ENCODE assay signal across 26 cellular contexts in genomic region chr9:136946228-136946892, GRCh38. TPM values are rescaled to one million over a fixed set of nuclear protein-coding genes. Genes with fewer than 3 reads are reported as not detected.
DNase-seq lines count a peak whose midpoint lies in the region; ATAC-seq and TF ChIP-seq lines count a peak whose summit lies in the region.
"Had no signal": no experiment of that assay in that cellular context is flagged by ENCODE, and none has a peak within 500 bp of the region (broad histone marks: within the 10 kb centered on the region; RNA-seq: fewer than 3 reads in every experiment).

No MANE protein-coding gene starts in this region.

- H3K4me1 Mint-ChIP-seq in activated T-cell treated with anti-CD3 and anti-CD28 coated beads, Interleukin-2, amount 50 U/mL, for 72 hours (ENCODE audit: low read depth), result peaks cover 24% of the 10 kb centered on the region

- TF ChIP-seq EP300 in tibial nerve (IDR thresholded peaks at IDR 0.05), result no peak

- H3K27me3 ChIP-seq in left ventricle myocardium inferior (ENCODE audit: low read depth) (no peaks in the 10 kb centered on the region), right lobe of liver (no peaks in the 10 kb centered on the region), tibial nerve (no peaks in the 10 kb centered on the region)
- H3K27me3 ChIP-seq: heart left ventricle, transverse colon had no signal

- H3K4me3 ChIP-seq in left ventricle myocardium inferior (no peak overlapping the region), right lobe of liver (peak overlapping the region; percentile 58 to 94 (median 75)), tibial nerve (no peak overlapping the region)
- H3K4me3 ChIP-seq: heart left ventricle, transverse colon had no signal

- H3K27ac Mint-ChIP-seq in activated T-cell treated with anti-CD3 and anti-CD28 coated beads, Interleukin-2, amount 50 U/mL, for 72 hours, result no peak overlapping the region
- H3K27ac Mint-ChIP-seq: activated naive CD4-positive, alpha-beta T cell treated with anti-CD3 and anti-CD28 coated beads for 36 hours; stimulated activated naive B cell treated with anti-CD40 and anti-IgM and Interleukin-4, amounts not matched to agents 10 μg/mL and 1 μg/mL and 100 μg/mL, for 72 hours; T-helper 1 cell treated with Interleukin-12 subunit alpha and Interleukin-12 subunit beta and Interleukin-4 antibody, amounts not matched to agents 30 μg/mL and 1 μg/mL, for 36 hours had no signal

- ATAC-seq in left cardiac atrium, result no peak
- no peak for ATAC-seq in right lobe of liver
- no peak for ATAC-seq in activated T-cell treated with anti-CD3 and anti-CD28 coated beads, Interleukin-2, amount 50 U/mL, for 72 hours (replicated peaks in 1 of 2)
- ATAC-seq: HCT116; heart left ventricle; natural killer cell treated with Interleukin-12 subunit alpha and Interleukin-12 subunit beta and Interleukin-15 and Interleukin-18, amount 100 ng/mL, for 72 hours; stimulated activated naive B cell treated with anti-CD40 and anti-IgM and Interleukin-4, amounts not matched to agents 10 μg/mL and 1 μg/mL and 100 μg/mL, for 72 hours had no signal

- H3K4me1 ChIP-seq in left ventricle myocardium inferior, result peaks cover 75% of the 10 kb centered on the region
- peaks cover 0 to 35% (median 15%) of the 10 kb centered on the region in 4 donors for H3K4me1 ChIP-seq in right lobe of liver
- H3K4me1 ChIP-seq in tibial nerve, result peaks cover 0 to 86% (median 44%) of the 10 kb centered on the region in 4 donors

- no peaks in the 10 kb centered on the region for H3K9me3 Mint-ChIP-seq in activated T-cell treated with anti-CD3 and anti-CD28 coated beads, Interleukin-2, amount 50 U/mL, for 72 hours
- H3K9me3 Mint-ChIP-seq: activated naive CD4-positive, alpha-beta T cell treated with anti-CD3 and anti-CD28 coated beads for 36 hours; natural killer cell treated with Interleukin-12 subunit alpha and Interleukin-12 subunit beta and Interleukin-15 and Interleukin-18, amount 100 ng/mL, for 72 hours; stimulated activated naive B cell treated with anti-CD40 and anti-IgM and Interleukin-4, amounts not matched to agents 10 μg/mL and 1 μg/mL and 100 μg/mL, for 72 hours; T-helper 1 cell treated with Interleukin-12 subunit alpha and Interleukin-12 subunit beta and Interleukin-4 antibody, amounts not matched to agents 30 μg/mL and 1 μg/mL, for 36 hours had no signal

- peak; percentile 40 for DNase-seq in left cardiac atrium
- DNase-seq in left ventricle myocardium inferior, result no peak
- peak in 2 of 3 donors; percentile 34 to 62 for DNase-seq in right lobe of liver
- DNase-seq in tibial nerve (ENCODE audit: low spot score in 2 of 2), result no peak
- no peak for DNase-seq in activated T-cell treated with anti-CD3 and anti-CD28 coated beads, Interleukin-2, amount 50 U/mL, for 72 hours
- DNase-seq in cerebellum (ENCODE audit: low spot score), result no peak
- DNase-seq: activated CD4-positive, alpha-beta T cell treated with anti-CD3 and anti-CD28 coated beads for 4 hours; activated naive CD4-positive, alpha-beta T cell treated with anti-CD3 and anti-CD28 coated beads for 36 hours; activated T-cell treated with anti-CD3 and anti-CD28 coated beads, Interleukin-2, amount 50 U/mL, for 48 hours; AML-193; central memory CD4-positive, alpha-beta T cell; DMS79 treated with DMSO at 0.1 percent for 48 hours; MM.1S; NCI-H1436 treated with DMSO at 0.1 percent for 48 hours; NCI-H510A; NK-92 treated with Interleukin-12 subunit alpha and Interleukin-12 subunit beta, amount 100 ng/mL, for 24 hours; stimulated activated CD4-positive, alpha-beta T cell treated with anti-CD3 and anti-CD28 coated beads, Interleukin-1b, Interleukin-23, amount 100 ng/mL, for 48 hours; stimulated activated naive B cell treated with anti-CD40 and anti-IgM and Interleukin-4, amounts not matched to agents 10 μg/mL and 1 μg/mL and 100 μg/mL, for 72 hours; transverse colon had no signal

- intact Hi-C loops in left cardiac atrium (cut with DNase I) (loop anchor here (5.0 to 10.0 kb wide), 2 partner anchors 48 to 86 kb away; partner anchors contain the start of genes CLIC3 (in 1 of the 2), FUT7 (in 1 of the 2) and PAXX (in 1 of the 2)), left ventricle myocardium inferior (cut with micrococcal nuclease) (no loop called here), right lobe of liver (cut with DNase I) (loop anchor here in 1 of 2 donors (10.0 kb wide), 2 partner anchors 62 to 88 kb away; partner anchors contain the start of genes FUT7 and TRAF2)

- no CpG with 5 or more reads among the region's 24 CpGs for whole genome bisulfite sequencing in right lobe of liver (ENCODE audit: insufficient coverage, low coverage, low lambda C conversion rate, missing lambda C conversion rate)
- WGBS in tibial nerve, 2 donors, result 69 to 75% methylated on average over 8 to 16 of the region's 24 CpGs

- H3K27ac ChIP-seq in left ventricle myocardium inferior (replicated peaks) (no peak overlapping the region), right lobe of liver (peak overlapping the region; percentile 86 to 98 (median 89)), tibial nerve (peak overlapping the region in 3 of 4 donors; percentile 88 to 92 (median 88))
- H3K27ac ChIP-seq: parathyroid adenoma, transverse colon had no signal

- peaks cover 0 to 1% of the 10 kb centered on the region in 2 donors for H3K36me3 Mint-ChIP-seq in activated T-cell treated with anti-CD3 and anti-CD28 coated beads, Interleukin-2, amount 50 U/mL, for 72 hours (ENCODE audit: insufficient read depth in 2 of 2)
- H3K36me3 Mint-ChIP-seq: natural killer cell treated with Interleukin-12 subunit alpha and Interleukin-12 subunit beta and Interleukin-15 and Interleukin-18, amount 100 ng/mL, for 72 hours had no signal

- H3K9me3 ChIP-seq in left ventricle myocardium inferior (replicated peaks), result no peaks in the 10 kb centered on the region
- H3K9me3 ChIP-seq in right lobe of liver, result no peaks in the 10 kb centered on the region
- no peaks in the 10 kb centered on the region for H3K9me3 ChIP-seq in tibial nerve
- H3K9me3 ChIP-seq: heart left ventricle, transverse colon had no signal

- no peak for TF ChIP-seq CTCF in left ventricle myocardium inferior (IDR thresholded peaks at IDR 0.05; ENCODE audit: borderline replicate concordance)
- no peak for TF ChIP-seq CTCF in right lobe of liver (IDR thresholded peaks at IDR 0.05)
- TF ChIP-seq CTCF in tibial nerve (IDR thresholded peaks at IDR 0.05), result no peak

- no peak for TF ChIP-seq POLR2A in right lobe of liver (IDR thresholded peaks at IDR 0.05)
- TF ChIP-seq POLR2A in tibial nerve (IDR thresholded peaks at IDR 0.05), result no peak

- H3K4me3 Mint-ChIP-seq in activated T-cell treated with anti-CD3 and anti-CD28 coated beads, Interleukin-2, amount 50 U/mL, for 72 hours, result no peak overlapping the region
- H3K4me3 Mint-ChIP-seq: activated naive CD4-positive, alpha-beta T cell treated with anti-CD3 and anti-CD28 coated beads for 36 hours; natural killer cell treated with Interleukin-12 subunit alpha and Interleukin-12 subunit beta and Interleukin-15 and Interleukin-18, amount 100 ng/mL, for 72 hours; stimulated activated naive B cell treated with anti-CD40 and anti-IgM and Interleukin-4, amounts not matched to agents 10 μg/mL and 1 μg/mL and 100 μg/mL, for 72 hours; T-helper 1 cell treated with Interleukin-12 subunit alpha and Interleukin-12 subunit beta and Interleukin-4 antibody, amounts not matched to agents 30 μg/mL and 1 μg/mL, for 36 hours had no signal

- no peaks in the 10 kb centered on the region for H3K27me3 Mint-ChIP-seq in activated T-cell treated with anti-CD3 and anti-CD28 coated beads, Interleukin-2, amount 50 U/mL, for 72 hours (ENCODE audit: low read depth)
- H3K27me3 Mint-ChIP-seq: natural killer cell treated with Interleukin-12 subunit alpha and Interleukin-12 subunit beta and Interleukin-15 and Interleukin-18, amount 100 ng/mL, for 72 hours; stimulated activated naive B cell treated with anti-CD40 and anti-IgM and Interleukin-4, amounts not matched to agents 10 μg/mL and 1 μg/mL and 100 μg/mL, for 72 hours had no signal

- H3K36me3 ChIP-seq in left ventricle myocardium inferior (peaks cover 20% of the 10 kb centered on the region), right lobe of liver (peaks cover 6 to 14% (median 12%) of the 10 kb centered on the region in 4 donors), tibial nerve (peaks cover 4 to 21% (median 16%) of the 10 kb centered on the region in 3 donors)

RNA-seq across cellular contexts. Expression of gene C8G, which starts 1.3 kb away (rescaled TPM):
- total RNA-seq in left cardiac atrium, result 1 to 10 TPM in 1 of 2 donors, under 1 TPM in 1; 0.88 to 3.5 TPM
- 3.6 TPM for total RNA-seq in left ventricle myocardium inferior
- 100 to 1,000 TPM; 248 to 755 (median 453) TPM for total RNA-seq in right lobe of liver
- total RNA-seq in tibial nerve, result 1 to 10 TPM in 2 of 4 donors, not detected in 2; 3.3 to 5.1 TPM
- 1 to 10 TPM; 2.6 to 3.4 TPM for total RNA-seq in activated T-cell treated with anti-CD3 and anti-CD28 coated beads, Interleukin-2, amount 50 U/mL, for 72 hours
- not detected for total RNA-seq in cerebellum
- total RNA-seq: A172 had no signal

RNA-seq across cellular contexts. Expression of gene FBXW5, which starts 1.8 kb away (rescaled TPM):
- total RNA-seq in left cardiac atrium (100 to 1,000 TPM in 1 of 2 donors, 10 to 100 TPM in 1; 98.4 to 130 TPM), left ventricle myocardium inferior (157 TPM), right lobe of liver (100 to 1,000 TPM in 3 of 6 experiments, 10 to 100 TPM in 3; 84.0 to 290 (median 97.4) TPM), tibial nerve (100 to 1,000 TPM; 138 to 227 (median 193) TPM), cerebellum (43.7 TPM)
- 10 to 100 TPM; 67.7 to 74.9 TPM for total RNA-seq in activated T-cell treated with anti-CD3 and anti-CD28 coated beads, Interleukin-2, amount 50 U/mL, for 72 hours

RNA-seq across cellular contexts. Expression of gene LCN12, which starts 5.7 kb away (rescaled TPM):
- total RNA-seq in left cardiac atrium (10 to 100 TPM in 1 of 2 donors, 1 to 10 TPM in 1; 7.0 to 11.9 TPM), left ventricle myocardium inferior (7.8 TPM), right lobe of liver (10 to 100 TPM in 5 of 6 experiments, 1 to 10 TPM in 1; 2.7 to 36.4 (median 20.3) TPM), tibial nerve (10 to 100 TPM in 2 of 4 donors, 1 to 10 TPM in 2; 2.4 to 16.8 (median 7.8) TPM), cerebellum (0.36 TPM)
- total RNA-seq in activated T-cell treated with anti-CD3 and anti-CD28 coated beads, Interleukin-2, amount 50 U/mL, for 72 hours, result 1 to 10 TPM; 1.0 to 1.4 TPM

RNA-seq across cellular contexts. Expression of gene PTGDS, which starts 30.9 kb away (rescaled TPM):
- 1,000 to 10,000 TPM; 3,329 to 4,014 TPM for total RNA-seq in left cardiac atrium
- total RNA-seq in left ventricle myocardium inferior, result 3,579 TPM
- 10 to 100 TPM in 2 of 6 experiments, 1 to 10 TPM in 4; 4.3 to 21.9 (median 6.0) TPM for total RNA-seq in right lobe of liver
- total RNA-seq in tibial nerve, result 1,000 to 10,000 TPM; 1,059 to 8,972 (median 6,550) TPM
- not detected for total RNA-seq in activated T-cell treated with anti-CD3 and anti-CD28 coated beads, Interleukin-2, amount 50 U/mL, for 72 hours
- total RNA-seq in cerebellum, result 67.5 TPM
- total RNA-seq: A172; activated naive CD4-positive, alpha-beta T cell treated with anti-CD3 and anti-CD28 coated beads for 36 hours had no signal

RNA-seq across cellular contexts. Expression of gene LCNL1, which starts 36.4 kb away (rescaled TPM):
- total RNA-seq in left cardiac atrium (1 to 10 TPM; 6.4 to 9.6 TPM), left ventricle myocardium inferior (11.7 TPM), right lobe of liver (not detected), tibial nerve (10 to 100 TPM; 14.7 to 86.3 (median 64.3) TPM), cerebellum (0.82 TPM)
- not detected for total RNA-seq in activated T-cell treated with anti-CD3 and anti-CD28 coated beads, Interleukin-2, amount 50 U/mL, for 72 hours
- total RNA-seq: A172; activated naive CD4-positive, alpha-beta T cell treated with anti-CD3 and anti-CD28 coated beads for 36 hours; left lobe of liver had no signal

Comparison
In these comparisons a context has a peak if more than half of its experiments do, and no peak if none do; other contexts are left out.
1. DNase-seq: peak in left cardiac atrium (single experiment) and right lobe of liver (2 of 3); none in left ventricle myocardium inferior (single experiment), tibial nerve (0 of 2), activated T-cell treated with anti-CD3 and anti-CD28 coated beads, Interleukin-2, amount 50 U/mL, for 72 hours (0 of 2) and cerebellum (single experiment).
2. H3K4me3 ChIP-seq: peak in right lobe of liver (3 of 3); none in left ventricle myocardium inferior (single experiment) and tibial nerve (0 of 4).
3. RNA of gene C8G, which starts 1.3 kb away (total RNA-seq): 248 to 755 TPM in right lobe of liver; 3.6 TPM in left ventricle myocardium inferior (single experiment), 0.88 to 3.5 TPM in left cardiac atrium, 2.6 to 3.4 TPM in activated T-cell treated with anti-CD3 and anti-CD28 coated beads, Interleukin-2, amount 50 U/mL, for 72 hours, 3.3 to 5.1 TPM in tibial nerve and not detected in cerebellum (single experiment); every median in the first group is over 10 times any median in the second.